Comparison of ENCODE assay signal across 9 cellular contexts in the genomic region with DNA sequence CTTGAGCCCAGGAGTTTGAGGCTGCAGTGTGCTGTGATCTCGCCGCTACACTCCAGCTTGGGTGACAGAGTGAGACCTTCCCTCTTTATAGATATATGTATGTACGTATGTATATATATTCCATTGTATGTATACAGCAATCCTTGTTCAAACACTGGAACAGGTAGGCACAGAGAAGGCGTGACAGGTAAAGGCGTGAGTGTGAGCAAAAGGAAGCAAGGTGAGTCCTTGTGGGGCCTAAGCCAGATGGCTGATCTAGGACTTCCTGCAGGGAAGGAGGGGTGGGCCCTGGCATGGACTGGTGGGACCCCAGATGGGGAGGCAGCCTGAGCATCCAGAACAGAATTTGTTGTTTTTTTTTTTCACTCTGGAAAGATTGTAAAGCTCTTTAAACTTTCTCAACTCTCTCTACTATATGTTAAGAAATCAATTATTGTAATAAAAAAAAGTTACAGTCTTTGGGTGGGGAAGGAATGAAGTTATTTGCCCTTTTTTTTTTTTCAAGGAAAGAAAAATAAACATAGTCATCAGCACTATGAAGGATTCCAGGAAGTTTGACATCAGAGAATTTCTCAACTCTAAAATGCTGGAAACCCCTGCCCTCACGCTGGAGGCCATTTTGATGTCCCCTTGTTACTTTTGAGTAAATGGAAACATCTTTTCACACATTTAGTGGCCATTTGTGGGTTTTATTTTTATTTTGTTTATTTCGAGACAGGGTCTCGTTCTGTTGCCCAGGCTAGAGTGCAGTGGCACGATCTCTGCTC. TPM values are rescaled to one million over a fixed set of nuclear protein-coding genes. Genes with fewer than 3 reads are reported as not detected.
DNase-seq lines count a peak whose midpoint lies in the region; ATAC-seq and TF ChIP-seq lines count a peak whose summit lies in the region.
"Had no signal": no experiment of that assay in that cellular context is flagged by ENCODE, and none has a peak within 500 bp of the region (broad histone marks: within the 10 kb centered on the region; RNA-seq: fewer than 3 reads in every experiment).

No MANE protein-coding gene starts in this region.

- no peak for TF ChIP-seq CTCF in foreskin fibroblast (IDR thresholded peaks at IDR 0.05; ENCODE audit: low read depth, low read length)

- H3K27me3 Mint-ChIP-seq in activated T-helper 17 cell treated with anti-CD3 and anti-CD28 coated beads, Interleukin-2, amount 50 U/mL, for 72 hours, result no peaks in the 10 kb centered on the region
- no peaks in the 10 kb centered on the region for H3K27me3 Mint-ChIP-seq in activated T-cell treated with anti-CD3 and anti-CD28 coated beads, Interleukin-2, amount 50 U/mL, for 24 hours

- H3K4me1 Mint-ChIP-seq in activated T-helper 17 cell treated with anti-CD3 and anti-CD28 coated beads, Interleukin-2, amount 50 U/mL, for 72 hours, result peaks cover 37% of the 10 kb centered on the region
- H3K4me1 Mint-ChIP-seq in activated T-cell treated with anti-CD3 and anti-CD28 coated beads, Interleukin-2, amount 50 U/mL, for 24 hours (ENCODE audit: low read depth), result peaks cover 40% of the 10 kb centered on the region

- DNase-seq in NCI-H345 (lab: John Stamatoyannopoulos, UW) (peak; percentile 29), NCI-H345 treated with DMSO at 0.1 percent for 48 hours (lab: John Stamatoyannopoulos, UW; ENCODE audit: unreplicated experiment) (no peak), foreskin fibroblast (peak; percentile 74 to 88), stromal cell of bone marrow (ENCODE audit: low read depth) (peak; percentile 85), DMS79 (lab: John Stamatoyannopoulos, UW) (no peak), epidermal melanocyte (ENCODE audit: insufficient read length, low spot score) (no peak)
- no peak for DNase-seq in activated T-cell treated with anti-CD3 and anti-CD28 coated beads, Interleukin-2, amount 50 U/mL, for 24 hours
- DNase-seq: activated naive CD4-positive, alpha-beta T cell treated with anti-CD3 and anti-CD28 coated beads for 36 hours had no signal

- H3K36me3 Mint-ChIP-seq in activated T-helper 17 cell treated with anti-CD3 and anti-CD28 coated beads, Interleukin-2, amount 50 U/mL, for 72 hours (ENCODE audit: low read depth), result no peaks in the 10 kb centered on the region
- H3K36me3 Mint-ChIP-seq in activated T-cell treated with anti-CD3 and anti-CD28 coated beads, Interleukin-2, amount 50 U/mL, for 24 hours (ENCODE audit: low read depth), result no peaks in the 10 kb centered on the region

- no peak for ATAC-seq in activated T-helper 17 cell treated with anti-CD3 and anti-CD28 coated beads, Interleukin-2, amount 50 U/mL, for 72 hours (replicated peaks)

- no peak overlapping the region for H3K4me3 ChIP-seq in foreskin fibroblast (ENCODE audit: low read depth in 1 of 2, low read length in 2 of 2)

- no peaks in the 10 kb centered on the region for H3K9me3 Mint-ChIP-seq in activated T-helper 17 cell treated with anti-CD3 and anti-CD28 coated beads, Interleukin-2, amount 50 U/mL, for 72 hours
- no peaks in the 10 kb centered on the region for H3K9me3 Mint-ChIP-seq in activated T-cell treated with anti-CD3 and anti-CD28 coated beads, Interleukin-2, amount 50 U/mL, for 24 hours
- H3K9me3 Mint-ChIP-seq: activated naive CD4-positive, alpha-beta T cell treated with anti-CD3 and anti-CD28 coated beads for 36 hours had no signal

- peak overlapping the region; percentile 72 for H3K4me3 Mint-ChIP-seq in activated T-helper 17 cell treated with anti-CD3 and anti-CD28 coated beads, Interleukin-2, amount 50 U/mL, for 72 hours
- H3K4me3 Mint-ChIP-seq in activated T-cell treated with anti-CD3 and anti-CD28 coated beads, Interleukin-2, amount 50 U/mL, for 24 hours, result no peak overlapping the region
- H3K4me3 Mint-ChIP-seq: activated naive CD4-positive, alpha-beta T cell treated with anti-CD3 and anti-CD28 coated beads for 36 hours had no signal

- peak overlapping the region; percentile 42 for H3K27ac Mint-ChIP-seq in activated T-helper 17 cell treated with anti-CD3 and anti-CD28 coated beads, Interleukin-2, amount 50 U/mL, for 72 hours
- no peak overlapping the region for H3K27ac Mint-ChIP-seq in activated T-cell treated with anti-CD3 and anti-CD28 coated beads, Interleukin-2, amount 50 U/mL, for 24 hours
- H3K27ac Mint-ChIP-seq: activated naive CD4-positive, alpha-beta T cell treated with anti-CD3 and anti-CD28 coated beads for 36 hours had no signal

RNA-seq across cellular contexts. Expression of a gene that starts 38.9 kb away (rescaled TPM):
- 10 to 100 TPM; 14.7 to 17.1 TPM for total RNA-seq in activated T-helper 17 cell treated with anti-CD3 and anti-CD28 coated beads, Interleukin-2, amount 50 U/mL, for 72 hours

Comparison
In these comparisons a context has a peak if more than half of its experiments do, and no peak if none do; other contexts are left out.
1. DNase-seq: peak in NCI-H345 (single experiment), foreskin fibroblast (2 of 2) and stromal cell of bone marrow (single experiment); none in NCI-H345 treated with DMSO at 0.1 percent for 48 hours (single experiment), activated T-cell treated with anti-CD3 and anti-CD28 coated beads, Interleukin-2, amount 50 U/mL, for 24 hours (single experiment), DMS79 (single experiment) and epidermal melanocyte (single experiment).